ENCODE assay signal across 8 cellular contexts in the genomic region with DNA sequence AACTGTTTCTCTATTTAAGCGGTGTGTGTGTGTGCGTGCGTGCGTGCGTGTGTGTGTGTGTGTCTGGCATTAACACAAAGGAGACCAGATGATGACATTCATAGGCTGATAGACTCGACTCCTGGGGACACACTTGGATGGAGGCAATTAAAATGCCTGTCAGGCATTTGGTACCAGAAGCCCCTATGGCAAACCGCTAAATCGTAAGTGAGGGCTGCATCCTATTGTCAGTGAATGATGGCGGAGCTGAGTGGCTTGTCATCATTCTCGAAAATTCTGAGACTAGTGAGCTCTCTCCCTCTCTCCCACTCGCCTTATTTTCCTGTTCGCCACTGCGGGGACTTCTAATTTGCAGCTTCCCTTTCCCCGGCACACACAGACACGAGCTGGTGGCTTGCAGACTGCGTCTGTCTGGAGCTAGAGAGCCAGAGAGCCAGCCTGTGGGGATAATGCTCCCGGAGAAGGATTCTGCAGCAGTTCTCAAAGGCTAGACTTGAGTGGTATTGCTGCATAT.
DNase-seq lines count a peak whose midpoint lies in the region; ATAC-seq and TF ChIP-seq lines count a peak whose summit lies in the region.

No MANE protein-coding gene starts in this region.

- H3K27me3 ChIP-seq in ectodermal cell (ENCODE audit: control insufficient read depth, insufficient read depth, low read length, poor library complexity, severe bottlenecking): no peaks in the 10 kb centered on the region
- H3K27me3 ChIP-seq in neural progenitor cell: no peaks in the 10 kb centered on the region
- H3K27me3 ChIP-seq in thyroid gland: no peaks in the 10 kb centered on the region

- no peak for TF ChIP-seq POLR2A in thyroid gland (IDR thresholded peaks at IDR 0.05)

- H3K4me3 ChIP-seq in GM12865 (ENCODE audit: low read depth, low read length): peak overlapping the region; percentile 21; the same call in 1 of the 2 replicates
- H3K4me3 ChIP-seq in ectodermal cell (ENCODE audit: insufficient read depth, low read depth, low read length): no peak overlapping the region
- H3K4me3 ChIP-seq in neural progenitor cell: peak overlapping the region; percentile 29
- H3K4me3 ChIP-seq in thyroid gland (replicated peaks in 1 of 3): no peak overlapping the region

- DNase-seq in GM12865 (ENCODE audit: low read depth) (no peak), NCI-H524 treated with DMSO at 0.1 percent for 48 hours (lab: John Stamatoyannopoulos, UW) (peak; percentile 54), neural progenitor cell (ENCODE audit: low spot score) (peak; percentile 66), NCI-H2196 (lab: John Stamatoyannopoulos, UW; ENCODE audit: unreplicated experiment) (no peak), NCI-H226 (no peak), thyroid gland (no peak)

- H4K20me1 ChIP-seq in neural progenitor cell (ENCODE audit: low read depth): peaks cover 22% of the 10 kb centered on the region

- H3K9me3 Mint-ChIP-seq in neural progenitor cell: no peaks in the 10 kb centered on the region
- H3K9me3 Mint-ChIP-seq in activated T-helper 17 cell treated with anti-CD3 and anti-CD28 coated beads, Interleukin-2, amount 50 U/mL, for 72 hours: no peaks in the 10 kb centered on the region

- peaks cover 13% of the 10 kb centered on the region for H3K36me3 Mint-ChIP-seq in neural progenitor cell
- no peaks in the 10 kb centered on the region for H3K36me3 Mint-ChIP-seq in activated T-helper 17 cell treated with anti-CD3 and anti-CD28 coated beads, Interleukin-2, amount 50 U/mL, for 72 hours (ENCODE audit: low read depth)

- no peak for TF ChIP-seq CTCF in GM12865 (IDR thresholded peaks at IDR 0.05; ENCODE audit: insufficient read depth, low read depth, low read length, missing control alignments)
- no peak for TF ChIP-seq CTCF in neural progenitor cell (IDR thresholded peaks at IDR 0.05)
- no peak for TF ChIP-seq CTCF in thyroid gland (IDR thresholded peaks at IDR 0.05)

- peak overlapping the region; percentile 99 for H3K27ac Mint-ChIP-seq in neural progenitor cell
- H3K27ac Mint-ChIP-seq in activated T-helper 17 cell treated with anti-CD3 and anti-CD28 coated beads, Interleukin-2, amount 50 U/mL, for 72 hours: no peak overlapping the region

- peak overlapping the region; percentile 84 for H3K27ac ChIP-seq in ectodermal cell (ENCODE audit: insufficient read depth, low read depth, low read length, poor library complexity, severe bottlenecking)
- H3K27ac ChIP-seq in neural progenitor cell: peak overlapping the region; percentile 41
- H3K27ac ChIP-seq in thyroid gland: no peak overlapping the region

- no peak overlapping the region for H3K9ac ChIP-seq in neural progenitor cell

- peak overlapping the region; percentile 70 for H3K4me2 ChIP-seq in neural progenitor cell

- no peak overlapping the region for H2AFZ ChIP-seq in neural progenitor cell (replicated peaks)

- H3K4me1 ChIP-seq in ectodermal cell (ENCODE audit: control insufficient read depth, insufficient read depth, low read length): peaks cover 24% of the 10 kb centered on the region
- H3K4me1 ChIP-seq in neural progenitor cell: peaks cover 31% of the 10 kb centered on the region
- no peaks in the 10 kb centered on the region for H3K4me1 ChIP-seq in thyroid gland

- peaks cover 35% of the 10 kb centered on the region for H3F3A ChIP-seq in neural progenitor cell (ENCODE audit: low read depth)

- peak overlapping the region; percentile 85 for H3K4me3 Mint-ChIP-seq in neural progenitor cell
- H3K4me3 Mint-ChIP-seq in activated T-helper 17 cell treated with anti-CD3 and anti-CD28 coated beads, Interleukin-2, amount 50 U/mL, for 72 hours: no peak overlapping the region

- 41 to 45% methylated on average over 17 of the region's 17 CpGs for WGBS in ectodermal cell, 2 experiments
- WGBS in thyroid gland, 2 donors: 40 to 51% methylated on average over 17 of the region's 17 CpGs

- intact Hi-C loops in thyroid gland (cut with DNase I): no loop called here

- peaks cover 50% of the 10 kb centered on the region for H3K4me1 Mint-ChIP-seq in neural progenitor cell
- H3K4me1 Mint-ChIP-seq in activated T-helper 17 cell treated with anti-CD3 and anti-CD28 coated beads, Interleukin-2, amount 50 U/mL, for 72 hours: no peaks in the 10 kb centered on the region

- H3K9me3 ChIP-seq in ectodermal cell (ENCODE audit: control insufficient read depth, low read length) (no peaks in the 10 kb centered on the region), neural progenitor cell (ENCODE audit: low read depth) (no peaks in the 10 kb centered on the region), thyroid gland (no peaks in the 10 kb centered on the region)

- ATAC-seq in activated T-helper 17 cell treated with anti-CD3 and anti-CD28 coated beads, Interleukin-2, amount 50 U/mL, for 72 hours (replicated peaks): no peak

- no peaks in the 10 kb centered on the region for H3K27me3 Mint-ChIP-seq in neural progenitor cell (ENCODE audit: insufficient read depth, low read depth)
- no peaks in the 10 kb centered on the region for H3K27me3 Mint-ChIP-seq in activated T-helper 17 cell treated with anti-CD3 and anti-CD28 coated beads, Interleukin-2, amount 50 U/mL, for 72 hours

- H3K36me3 ChIP-seq in ectodermal cell (ENCODE audit: control insufficient read depth, insufficient read depth, low read length) (peaks cover 5% of the 10 kb centered on the region), neural progenitor cell (no peaks in the 10 kb centered on the region), thyroid gland (no peaks in the 10 kb centered on the region)

- no peaks in the 10 kb centered on the region for H3K79me2 ChIP-seq in neural progenitor cell (ENCODE audit: low read depth)

Comparison
In these comparisons a context has a peak if more than half of its experiments do, and no peak if none do; other contexts are left out.
1. DNase-seq: peak in NCI-H524 treated with DMSO at 0.1 percent for 48 hours (single experiment) and neural progenitor cell (single experiment); none in GM12865 (single experiment), NCI-H2196 (single experiment), NCI-H226 (single experiment) and thyroid gland (0 of 2).
2. H3K4me3 ChIP-seq: peak in GM12865 (single experiment) and neural progenitor cell (single experiment); none in ectodermal cell (single experiment) and thyroid gland (0 of 3).
3. H3K27ac ChIP-seq: peak in ectodermal cell (single experiment) and neural progenitor cell (single experiment); none in thyroid gland (0 of 3).